22 cellular contexts compared by ENCODE assay signal in genomic region chr3:16392733-16393132, GRCh38.
DNase-seq lines count a peak whose midpoint lies in the region; ATAC-seq and TF ChIP-seq lines count a peak whose summit lies in the region.
"Had no signal": no experiment of that assay in that cellular context is flagged by ENCODE, and none has a peak within 500 bp of the region (broad histone marks: within the 10 kb centered on the region; RNA-seq: fewer than 3 reads in every experiment).

No MANE protein-coding gene starts in this region.

- ATAC-seq in Right ventricle myocardium inferior (no peak), gastroesophageal sphincter (peak; percentile 55), GM21360 (IDR thresholded peaks at IDR 0.05; ENCODE audit: unreplicated experiment) (no peak)
- ATAC-seq: activated CD4-positive, alpha-beta T cell treated with anti-CD3 and anti-CD28 coated beads for 36 hours; activated T-cell treated with anti-CD3 and anti-CD28 coated beads, Interleukin-2, amount 50 U/mL, for 72 hours had no signal

- no peak for TF ChIP-seq EP300 in gastroesophageal sphincter (IDR thresholded peaks at IDR 0.05)

- WGBS in gastroesophageal sphincter (ENCODE audit: low coverage in 1 of 2), 2 donors, result 25 to 42% methylated on average over 2 of the region's 2 CpGs

- no peak for TF ChIP-seq CTCF in left ventricle myocardium inferior (IDR thresholded peaks at IDR 0.05; ENCODE audit: borderline replicate concordance)
- no peak for TF ChIP-seq CTCF in gastroesophageal sphincter (IDR thresholded peaks at IDR 0.05)

- intact Hi-C loops in left ventricle myocardium inferior (cut with micrococcal nuclease), result no loop called here
- intact Hi-C loops in Right ventricle myocardium inferior (cut with DNase I), result no loop called here

- H3K36me3 ChIP-seq in left ventricle myocardium inferior (no peaks in the 10 kb centered on the region), gastroesophageal sphincter (no peaks in the 10 kb centered on the region)
- H3K36me3 ChIP-seq: neutrophil, upper lobe of left lung had no signal

- no peak for DNase-seq in left ventricle myocardium inferior
- DNase-seq in Right ventricle myocardium inferior (ENCODE audit: missing footprints), result no peak
- DNase-seq in dedifferentiated amniotic fluid mesenchymal stem cell (ENCODE audit: extremely low spot score), result peak; percentile 34
- DNase-seq in NCI-H128 (lab: John Stamatoyannopoulos, UW; ENCODE audit: unreplicated experiment), result no peak
- no peak for DNase-seq in AG20443 (ENCODE audit: low spot score)
- no peak for DNase-seq in globus pallidus (ENCODE audit: low spot score)
- DNase-seq: activated CD4-positive, alpha-beta T cell treated with anti-CD3 and anti-CD28 coated beads for 36 hours; activated naive CD4-positive, alpha-beta T cell treated with anti-CD3 and anti-CD28 coated beads, Interleukin-2, amount 10 ng/mL, durations not matched to agents 7 days and 5 days; activated T-cell treated with anti-CD3 and anti-CD28 coated beads, Interleukin-2, amount 50 U/mL, for 72 hours; aorta; Calu3; effector CD4-positive, alpha-beta T cell; HCEC 1CT; Kasumi-1; NCI-H1694 treated with DMSO at 0.1 percent for 48 hours; NCI-H69; SK-N-SH; stimulated activated CD8-positive, alpha-beta memory T cell treated with anti-CD3 and anti-CD28 coated beads, Interleukin-4, amount 100 ng/mL, for 48 hours; upper lobe of left lung had no signal

- H3K9me3 ChIP-seq in left ventricle myocardium inferior (replicated peaks) (no peaks in the 10 kb centered on the region), gastroesophageal sphincter (no peaks in the 10 kb centered on the region)
- H3K9me3 ChIP-seq: neutrophil, SK-N-SH, upper lobe of left lung had no signal

- TF ChIP-seq POLR2A in gastroesophageal sphincter (IDR thresholded peaks at IDR 0.05), result no peak

- H3K4me1 ChIP-seq in left ventricle myocardium inferior, result peaks cover 75% of the 10 kb centered on the region
- peaks cover 7 to 79% (median 13%) of the 10 kb centered on the region in 3 donors for H3K4me1 ChIP-seq in gastroesophageal sphincter

- H3K27ac ChIP-seq in left ventricle myocardium inferior (replicated peaks) (peak overlapping the region; percentile 46), gastroesophageal sphincter (peak overlapping the region; percentile 53 to 72 (median 62))
- H3K27ac ChIP-seq: neutrophil, upper lobe of left lung had no signal

- H3K4me3 ChIP-seq in left ventricle myocardium inferior, result no peak overlapping the region
- no peak overlapping the region for H3K4me3 ChIP-seq in gastroesophageal sphincter
- H3K4me3 ChIP-seq: upper lobe of left lung had no signal

- H3K27me3 ChIP-seq in left ventricle myocardium inferior (ENCODE audit: low read depth) (no peaks in the 10 kb centered on the region), gastroesophageal sphincter (no peaks in the 10 kb centered on the region)
- H3K27me3 ChIP-seq: neutrophil, upper lobe of left lung had no signal
